ENCODE assay signal across 1 cellular context in the genomic region with DNA sequence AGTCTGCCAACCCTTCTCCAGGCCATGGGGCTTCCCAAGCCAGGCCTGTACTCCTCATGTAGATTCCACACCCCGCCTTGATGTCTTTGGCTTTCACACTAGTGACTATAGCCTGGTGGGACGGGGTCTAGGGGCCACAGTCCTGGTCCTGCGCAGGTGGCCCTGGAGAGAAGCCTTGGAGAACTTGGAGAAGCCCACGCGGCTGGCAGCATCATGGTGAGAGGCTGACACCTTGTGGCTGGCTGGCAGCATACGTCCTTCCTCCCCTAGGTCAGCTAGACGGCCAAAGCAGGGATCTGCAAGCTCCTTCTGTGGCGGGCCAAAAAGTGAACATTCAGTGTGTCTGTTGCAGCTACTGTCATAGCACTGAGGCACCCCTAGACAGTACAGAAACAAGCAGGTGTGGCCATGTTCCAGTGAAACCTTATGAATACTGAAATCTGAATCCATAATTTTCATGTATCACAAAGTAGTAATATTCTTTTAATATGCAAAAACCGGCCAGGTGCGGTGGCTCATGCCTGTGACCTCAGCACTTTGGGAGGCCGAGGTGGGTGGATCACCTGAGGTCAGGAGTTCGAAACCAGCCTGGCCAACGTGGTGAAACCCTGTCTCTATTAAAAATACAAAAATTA.
A peak's percentile ranks its signal among the peaks of the same experiment; 100 is the strongest.
TF ChIP-seq lines count a peak whose summit lies in the region.

No MANE protein-coding gene starts in this region.

TF ChIP-seq in HepG2, 621 proteins besides CTCF, POLR2A, EP300 and RAD21 (continued from another document and continues in another):
- TF ChIP-seq, protein P1, sequence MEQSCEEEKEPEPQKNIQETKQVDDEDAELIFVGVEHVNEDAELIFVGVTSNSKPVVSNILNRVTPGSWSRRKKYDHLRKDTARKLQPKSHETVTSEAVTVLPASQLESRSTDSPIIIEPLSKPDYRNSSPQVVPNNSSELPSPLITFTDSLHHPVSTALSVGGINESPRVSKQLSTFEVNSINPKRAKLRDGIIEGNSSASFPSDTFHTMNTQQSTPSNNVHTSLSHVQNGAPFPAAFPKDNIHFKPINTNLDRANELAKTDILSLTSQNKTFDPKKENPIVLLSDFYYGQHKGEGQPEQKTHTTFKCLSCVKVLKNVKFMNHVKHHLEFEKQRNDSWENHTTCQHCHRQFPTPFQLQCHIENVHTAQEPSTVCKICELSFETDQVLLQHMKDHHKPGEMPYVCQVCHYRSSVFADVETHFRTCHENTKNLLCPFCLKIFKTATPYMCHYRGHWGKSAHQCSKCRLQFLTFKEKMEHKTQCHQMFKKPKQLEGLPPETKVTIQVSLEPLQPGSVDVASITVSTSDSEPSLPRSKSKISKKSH (CRISPR knock-in tag; IDR thresholded peaks at IDR 0.05; ENCODE audit: borderline replicate concordance), result no peak
- TF ChIP-seq, protein P2, sequence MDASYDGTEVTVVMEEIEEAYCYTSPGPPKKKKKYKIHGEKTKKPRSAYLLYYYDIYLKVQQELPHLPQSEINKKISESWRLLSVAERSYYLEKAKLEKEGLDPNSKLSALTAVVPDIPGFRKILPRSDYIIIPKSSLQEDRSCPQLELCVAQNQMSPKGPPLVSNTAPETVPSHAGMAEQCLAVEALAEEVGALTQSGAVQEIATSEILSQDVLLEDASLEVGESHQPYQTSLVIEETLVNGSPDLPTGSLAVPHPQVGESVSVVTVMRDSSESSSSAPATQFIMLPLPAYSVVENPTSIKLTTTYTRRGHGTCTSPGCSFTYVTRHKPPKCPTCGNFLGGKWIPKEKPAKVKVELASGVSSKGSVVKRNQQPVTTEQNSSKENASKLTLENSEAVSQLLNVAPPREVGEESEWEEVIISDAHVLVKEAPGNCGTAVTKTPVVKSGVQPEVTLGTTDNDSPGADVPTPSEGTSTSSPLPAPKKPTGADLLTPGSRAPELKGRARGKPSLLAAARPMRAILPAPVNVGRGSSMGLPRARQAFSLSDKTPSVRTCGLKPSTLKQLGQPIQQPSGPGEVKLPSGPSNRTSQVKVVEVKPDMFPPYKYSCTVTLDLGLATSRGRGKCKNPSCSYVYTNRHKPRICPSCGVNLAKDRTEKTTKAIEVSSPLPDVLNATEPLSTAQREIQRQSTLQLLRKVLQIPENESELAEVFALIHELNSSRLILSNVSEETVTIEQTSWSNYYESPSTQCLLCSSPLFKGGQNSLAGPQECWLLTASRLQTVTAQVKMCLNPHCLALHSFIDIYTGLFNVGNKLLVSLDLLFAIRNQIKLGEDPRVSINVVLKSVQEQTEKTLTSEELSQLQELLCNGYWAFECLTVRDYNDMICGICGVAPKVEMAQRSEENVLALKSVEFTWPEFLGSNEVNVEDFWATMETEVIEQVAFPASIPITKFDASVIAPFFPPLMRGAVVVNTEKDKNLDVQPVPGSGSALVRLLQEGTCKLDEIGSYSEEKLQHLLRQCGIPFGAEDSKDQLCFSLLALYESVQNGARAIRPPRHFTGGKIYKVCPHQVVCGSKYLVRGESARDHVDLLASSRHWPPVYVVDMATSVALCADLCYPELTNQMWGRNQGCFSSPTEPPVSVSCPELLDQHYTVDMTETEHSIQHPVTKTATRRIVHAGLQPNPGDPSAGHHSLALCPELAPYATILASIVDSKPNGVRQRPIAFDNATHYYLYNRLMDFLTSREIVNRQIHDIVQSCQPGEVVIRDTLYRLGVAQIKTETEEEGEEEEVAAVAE (CRISPR knock-in tag; IDR thresholded peaks at IDR 0.05; ENCODE audit: borderline replicate concordance), result 0 out of 2 replicates have a peak, but pooled peaks have one; percentile 49
- TF ChIP-seq, protein P3, sequence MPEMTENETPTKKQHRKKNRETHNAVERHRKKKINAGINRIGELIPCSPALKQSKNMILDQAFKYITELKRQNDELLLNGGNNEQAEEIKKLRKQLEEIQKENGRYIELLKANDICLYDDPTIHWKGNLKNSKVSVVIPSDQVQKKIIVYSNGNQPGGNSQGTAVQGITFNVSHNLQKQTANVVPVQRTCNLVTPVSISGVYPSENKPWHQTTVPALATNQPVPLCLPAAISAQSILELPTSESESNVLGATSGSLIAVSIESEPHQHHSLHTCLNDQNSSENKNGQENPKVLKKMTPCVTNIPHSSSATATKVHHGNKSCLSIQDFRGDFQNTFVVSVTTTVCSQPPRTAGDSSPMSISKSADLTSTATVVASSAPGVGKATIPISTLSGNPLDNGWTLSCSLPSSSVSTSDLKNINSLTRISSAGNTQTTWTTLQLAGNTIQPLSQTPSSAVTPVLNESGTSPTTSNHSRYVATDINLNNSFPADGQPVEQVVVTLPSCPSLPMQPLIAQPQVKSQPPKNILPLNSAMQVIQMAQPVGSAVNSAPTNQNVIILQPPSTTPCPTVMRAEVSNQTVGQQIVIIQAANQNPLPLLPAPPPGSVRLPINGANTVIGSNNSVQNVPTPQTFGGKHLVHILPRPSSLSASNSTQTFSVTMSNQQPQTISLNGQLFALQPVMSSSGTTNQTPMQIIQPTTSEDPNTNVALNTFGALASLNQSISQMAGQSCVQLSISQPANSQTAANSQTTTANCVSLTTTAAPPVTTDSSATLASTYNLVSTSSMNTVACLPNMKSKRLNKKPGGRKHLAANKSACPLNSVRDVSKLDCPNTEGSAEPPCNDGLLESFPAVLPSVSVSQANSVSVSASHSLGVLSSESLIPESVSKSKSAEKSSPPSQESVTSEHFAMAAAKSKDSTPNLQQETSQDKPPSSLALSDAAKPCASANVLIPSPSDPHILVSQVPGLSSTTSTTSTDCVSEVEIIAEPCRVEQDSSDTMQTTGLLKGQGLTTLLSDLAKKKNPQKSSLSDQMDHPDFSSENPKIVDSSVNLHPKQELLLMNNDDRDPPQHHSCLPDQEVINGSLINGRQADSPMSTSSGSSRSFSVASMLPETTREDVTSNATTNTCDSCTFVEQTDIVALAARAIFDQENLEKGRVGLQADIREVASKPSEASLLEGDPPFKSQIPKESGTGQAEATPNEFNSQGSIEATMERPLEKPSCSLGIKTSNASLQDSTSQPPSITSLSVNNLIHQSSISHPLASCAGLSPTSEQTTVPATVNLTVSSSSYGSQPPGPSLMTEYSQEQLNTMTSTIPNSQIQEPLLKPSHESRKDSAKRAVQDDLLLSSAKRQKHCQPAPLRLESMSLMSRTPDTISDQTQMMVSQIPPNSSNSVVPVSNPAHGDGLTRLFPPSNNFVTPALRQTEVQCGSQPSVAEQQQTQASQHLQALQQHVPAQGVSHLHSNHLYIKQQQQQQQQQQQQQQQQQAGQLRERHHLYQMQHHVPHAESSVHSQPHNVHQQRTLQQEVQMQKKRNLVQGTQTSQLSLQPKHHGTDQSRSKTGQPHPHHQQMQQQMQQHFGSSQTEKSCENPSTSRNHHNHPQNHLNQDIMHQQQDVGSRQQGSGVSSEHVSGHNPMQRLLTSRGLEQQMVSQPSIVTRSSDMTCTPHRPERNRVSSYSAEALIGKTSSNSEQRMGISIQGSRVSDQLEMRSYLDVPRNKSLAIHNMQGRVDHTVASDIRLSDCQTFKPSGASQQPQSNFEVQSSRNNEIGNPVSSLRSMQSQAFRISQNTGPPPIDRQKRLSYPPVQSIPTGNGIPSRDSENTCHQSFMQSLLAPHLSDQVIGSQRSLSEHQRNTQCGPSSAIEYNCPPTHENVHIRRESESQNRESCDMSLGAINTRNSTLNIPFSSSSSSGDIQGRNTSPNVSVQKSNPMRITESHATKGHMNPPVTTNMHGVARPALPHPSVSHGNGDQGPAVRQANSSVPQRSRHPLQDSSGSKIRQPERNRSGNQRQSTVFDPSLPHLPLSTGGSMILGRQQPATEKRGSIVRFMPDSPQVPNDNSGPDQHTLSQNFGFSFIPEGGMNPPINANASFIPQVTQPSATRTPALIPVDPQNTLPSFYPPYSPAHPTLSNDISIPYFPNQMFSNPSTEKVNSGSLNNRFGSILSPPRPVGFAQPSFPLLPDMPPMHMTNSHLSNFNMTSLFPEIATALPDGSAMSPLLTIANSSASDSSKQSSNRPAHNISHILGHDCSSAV (CRISPR knock-in tag; IDR thresholded peaks at IDR 0.05; ENCODE audit: borderline replicate concordance), result no peak
- TF ChIP-seq TSC22D2 (CRISPR knock-in tag; IDR thresholded peaks at IDR 0.05; ENCODE audit: borderline replicate concordance), result no peak
- TF ChIP-seq MIER3 (CRISPR knock-in tag; IDR thresholded peaks at IDR 0.05; ENCODE audit: borderline replicate concordance), result no peak
- TF ChIP-seq ZNF775 (CRISPR knock-in tag; IDR thresholded peaks at IDR 0.05; ENCODE audit: borderline replicate concordance), result peak; percentile 99
- TF ChIP-seq ZNF550 (CRISPR knock-in tag; IDR thresholded peaks at IDR 0.05; ENCODE audit: borderline replicate concordance), result no peak
- TF ChIP-seq, protein P4, sequence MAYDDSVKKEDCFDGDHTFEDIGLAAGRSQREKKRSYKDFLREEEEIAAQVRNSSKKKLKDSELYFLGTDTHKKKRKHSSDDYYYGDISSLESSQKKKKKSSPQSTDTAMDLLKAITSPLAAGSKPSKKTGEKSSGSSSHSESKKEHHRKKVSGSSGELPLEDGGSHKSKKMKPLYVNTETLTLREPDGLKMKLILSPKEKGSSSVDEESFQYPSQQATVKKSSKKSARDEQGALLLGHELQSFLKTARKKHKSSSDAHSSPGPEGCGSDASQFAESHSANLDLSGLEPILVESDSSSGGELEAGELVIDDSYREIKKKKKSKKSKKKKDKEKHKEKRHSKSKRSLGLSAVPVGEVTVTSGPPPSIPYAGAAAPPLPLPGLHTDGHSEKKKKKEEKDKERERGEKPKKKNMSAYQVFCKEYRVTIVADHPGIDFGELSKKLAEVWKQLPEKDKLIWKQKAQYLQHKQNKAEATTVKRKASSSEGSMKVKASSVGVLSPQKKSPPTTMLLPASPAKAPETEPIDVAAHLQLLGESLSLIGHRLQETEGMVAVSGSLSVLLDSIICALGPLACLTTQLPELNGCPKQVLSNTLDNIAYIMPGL (CRISPR knock-in tag; IDR thresholded peaks at IDR 0.05; ENCODE audit: borderline replicate concordance in 1 of 2, low read depth in 1 of 2), result peak in 1 of 2 experiments; percentile 41; a peak in 1 of 4 replicates
- TF ChIP-seq ZNF20 (CRISPR knock-in tag; IDR thresholded peaks at IDR 0.05), result no peak
- no peak for TF ChIP-seq HMGA1 (CRISPR knock-in tag; conservative IDR thresholded peaks at IDR 0.05)
- no peak for TF ChIP-seq MEIS2 (CRISPR knock-in tag; IDR thresholded peaks at IDR 0.05)
- no peak for TF ChIP-seq ZNF883 (CRISPR knock-in tag; IDR thresholded peaks at IDR 0.05; ENCODE audit: not compliant biosample characterization)
- no peak for TF ChIP-seq SIN3B (IDR thresholded peaks at IDR 0.05; ENCODE audit: low read length)
- no peak for TF ChIP-seq ZKSCAN1 (IDR thresholded peaks at IDR 0.05; ENCODE audit: low read length)
- TF ChIP-seq NR2F6 (IDR thresholded peaks at IDR 0.05), result no peak
- TF ChIP-seq NR2F6 (CRISPR knock-in tag; IDR thresholded peaks at IDR 0.05), result 0 out of 2 replicates have a peak, but pooled peaks have one; percentile 28
- peak; percentile 36; the same call in 1 of the 2 replicates for TF ChIP-seq GABPB1 (CRISPR knock-in tag; IDR thresholded peaks at IDR 0.05)
- TF ChIP-seq, protein P5, sequence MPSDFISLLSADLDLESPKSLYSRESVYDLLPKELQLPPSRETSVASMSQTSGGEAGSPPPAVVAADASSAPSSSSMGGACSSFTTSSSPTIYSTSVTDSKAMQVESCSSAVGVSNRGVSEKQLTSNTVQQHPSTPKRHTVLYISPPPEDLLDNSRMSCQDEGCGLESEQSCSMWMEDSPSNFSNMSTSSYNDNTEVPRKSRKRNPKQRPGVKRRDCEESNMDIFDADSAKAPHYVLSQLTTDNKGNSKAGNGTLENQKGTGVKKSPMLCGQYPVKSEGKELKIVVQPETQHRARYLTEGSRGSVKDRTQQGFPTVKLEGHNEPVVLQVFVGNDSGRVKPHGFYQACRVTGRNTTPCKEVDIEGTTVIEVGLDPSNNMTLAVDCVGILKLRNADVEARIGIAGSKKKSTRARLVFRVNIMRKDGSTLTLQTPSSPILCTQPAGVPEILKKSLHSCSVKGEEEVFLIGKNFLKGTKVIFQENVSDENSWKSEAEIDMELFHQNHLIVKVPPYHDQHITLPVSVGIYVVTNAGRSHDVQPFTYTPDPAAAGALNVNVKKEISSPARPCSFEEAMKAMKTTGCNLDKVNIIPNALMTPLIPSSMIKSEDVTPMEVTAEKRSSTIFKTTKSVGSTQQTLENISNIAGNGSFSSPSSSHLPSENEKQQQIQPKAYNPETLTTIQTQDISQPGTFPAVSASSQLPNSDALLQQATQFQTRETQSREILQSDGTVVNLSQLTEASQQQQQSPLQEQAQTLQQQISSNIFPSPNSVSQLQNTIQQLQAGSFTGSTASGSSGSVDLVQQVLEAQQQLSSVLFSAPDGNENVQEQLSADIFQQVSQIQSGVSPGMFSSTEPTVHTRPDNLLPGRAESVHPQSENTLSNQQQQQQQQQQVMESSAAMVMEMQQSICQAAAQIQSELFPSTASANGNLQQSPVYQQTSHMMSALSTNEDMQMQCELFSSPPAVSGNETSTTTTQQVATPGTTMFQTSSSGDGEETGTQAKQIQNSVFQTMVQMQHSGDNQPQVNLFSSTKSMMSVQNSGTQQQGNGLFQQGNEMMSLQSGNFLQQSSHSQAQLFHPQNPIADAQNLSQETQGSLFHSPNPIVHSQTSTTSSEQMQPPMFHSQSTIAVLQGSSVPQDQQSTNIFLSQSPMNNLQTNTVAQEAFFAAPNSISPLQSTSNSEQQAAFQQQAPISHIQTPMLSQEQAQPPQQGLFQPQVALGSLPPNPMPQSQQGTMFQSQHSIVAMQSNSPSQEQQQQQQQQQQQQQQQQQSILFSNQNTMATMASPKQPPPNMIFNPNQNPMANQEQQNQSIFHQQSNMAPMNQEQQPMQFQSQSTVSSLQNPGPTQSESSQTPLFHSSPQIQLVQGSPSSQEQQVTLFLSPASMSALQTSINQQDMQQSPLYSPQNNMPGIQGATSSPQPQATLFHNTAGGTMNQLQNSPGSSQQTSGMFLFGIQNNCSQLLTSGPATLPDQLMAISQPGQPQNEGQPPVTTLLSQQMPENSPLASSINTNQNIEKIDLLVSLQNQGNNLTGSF (CRISPR knock-in tag; IDR thresholded peaks at IDR 0.05), result no peak
- no peak for TF ChIP-seq RXRB (CRISPR knock-in tag; IDR thresholded peaks at IDR 0.05; ENCODE audit: borderline replicate concordance)
- TF ChIP-seq, protein P6, sequence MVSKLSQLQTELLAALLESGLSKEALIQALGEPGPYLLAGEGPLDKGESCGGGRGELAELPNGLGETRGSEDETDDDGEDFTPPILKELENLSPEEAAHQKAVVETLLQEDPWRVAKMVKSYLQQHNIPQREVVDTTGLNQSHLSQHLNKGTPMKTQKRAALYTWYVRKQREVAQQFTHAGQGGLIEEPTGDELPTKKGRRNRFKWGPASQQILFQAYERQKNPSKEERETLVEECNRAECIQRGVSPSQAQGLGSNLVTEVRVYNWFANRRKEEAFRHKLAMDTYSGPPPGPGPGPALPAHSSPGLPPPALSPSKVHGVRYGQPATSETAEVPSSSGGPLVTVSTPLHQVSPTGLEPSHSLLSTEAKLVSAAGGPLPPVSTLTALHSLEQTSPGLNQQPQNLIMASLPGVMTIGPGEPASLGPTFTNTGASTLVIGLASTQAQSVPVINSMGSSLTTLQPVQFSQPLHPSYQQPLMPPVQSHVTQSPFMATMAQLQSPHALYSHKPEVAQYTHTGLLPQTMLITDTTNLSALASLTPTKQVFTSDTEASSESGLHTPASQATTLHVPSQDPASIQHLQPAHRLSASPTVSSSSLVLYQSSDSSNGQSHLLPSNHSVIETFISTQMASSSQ (IDR thresholded peaks at IDR 0.05; ENCODE audit: low read depth), result no peak
- TF ChIP-seq, protein P6 (CRISPR knock-in tag; IDR thresholded peaks at IDR 0.05; ENCODE audit: borderline replicate concordance), result no peak
- TF ChIP-seq NONO (IDR thresholded peaks at IDR 0.05), result no peak
- no peak for TF ChIP-seq NONO (CRISPR knock-in tag; conservative IDR thresholded peaks at IDR 0.05)
